2 cellular contexts compared by ENCODE assay signal in genomic region chr1:99665212-99665611, GRCh38.
TF ChIP-seq lines count a peak whose summit lies in the region.

No MANE protein-coding gene starts in this region.

TF ChIP-seq in HepG2, 621 proteins besides CTCF, POLR2A, EP300 and RAD21:
- TF ChIP-seq ZNF674 (CRISPR knock-in tag; IDR thresholded peaks at IDR 0.05; ENCODE audit: low read depth), result no peak
- no peak for TF ChIP-seq ZNF230 (CRISPR knock-in tag; IDR thresholded peaks at IDR 0.05)
- peak; percentile 25; the same call in 1 of the 2 replicates for TF ChIP-seq ATF7 (IDR thresholded peaks at IDR 0.05)
- TF ChIP-seq ATF7 (CRISPR knock-in tag; IDR thresholded peaks at IDR 0.05), result no peak
- TF ChIP-seq CEBPB (IDR thresholded peaks at IDR 0.05; ENCODE audit: borderline replicate concordance, low read depth, low read length), result peak; percentile 68; the same call in 1 of the 2 replicates
- TF ChIP-seq ZXDC (CRISPR knock-in tag; IDR thresholded peaks at IDR 0.05), result no peak

TF ChIP-seq in K562, 482 proteins besides CTCF, POLR2A, EP300 and RAD21:
- TF ChIP-seq CEBPB (tag; IDR thresholded peaks at IDR 0.05), result peak; percentile 87
- TF ChIP-seq ZNF77 (CRISPR knock-in tag; IDR thresholded peaks at IDR 0.05), result no peak
- TF ChIP-seq CEBPG (CRISPR knock-in tag; IDR thresholded peaks at IDR 0.05), result no peak
- peak; percentile 64 to 94 for TF ChIP-seq CEBPG (tag; conservative IDR thresholded peaks at IDR 0.05 in 1 of 2, IDR thresholded peaks at IDR 0.05 in 1 of 2)
- TF ChIP-seq ZNF785 (CRISPR knock-in tag; IDR thresholded peaks at IDR 0.05), result no peak
- 0 out of 2 replicates have a peak, but pooled peaks have one; percentile 30 for TF ChIP-seq ATF4 (CRISPR knock-in tag; IDR thresholded peaks at IDR 0.05)
- TF ChIP-seq ZKSCAN1 (IDR thresholded peaks at IDR 0.05; ENCODE audit: low read depth, low read length), result no peak
- TF ChIP-seq ATF3 (IDR thresholded peaks at IDR 0.05), result peak; percentile 60
- no peak for TF ChIP-seq ATF3 (CRISPR knock-in tag; conservative IDR thresholded peaks at IDR 0.05)
TF ChIP-seq in K562: peak in this region for 4.
